ENCODE assay signal across 8 cellular contexts in the genomic region with DNA sequence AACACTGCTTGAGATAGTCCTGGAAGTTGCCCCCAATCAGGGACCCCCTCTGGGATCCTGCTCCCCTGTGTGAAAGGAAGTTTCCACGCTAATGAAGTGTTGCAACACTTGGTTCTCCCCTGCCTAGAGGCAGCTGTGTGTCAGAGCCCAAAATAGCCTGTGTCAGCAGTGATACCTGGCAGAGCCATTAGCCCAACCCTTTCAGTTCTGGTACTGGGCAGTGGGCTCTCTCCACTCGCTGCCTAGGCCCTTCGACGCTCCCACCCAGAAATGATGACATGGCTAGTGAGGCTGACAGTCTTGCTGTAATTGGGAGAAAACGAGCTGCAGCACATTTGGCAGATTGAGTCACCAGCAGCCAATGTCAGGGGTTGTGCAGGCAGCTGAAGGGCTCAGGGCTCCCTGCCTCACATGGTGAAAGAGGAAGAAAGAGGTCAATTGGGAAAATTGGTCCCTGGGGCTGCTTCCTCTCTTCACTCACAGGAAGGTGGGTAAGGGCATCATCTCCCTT. TPM values are rescaled to one million over a fixed set of nuclear protein-coding genes. Genes with fewer than 3 reads are reported as not detected.
A peak's percentile ranks its signal among the peaks of the same experiment; 100 is the strongest.
DNase-seq lines count a peak whose midpoint lies in the region; ATAC-seq, FAIRE-seq and TF ChIP-seq lines count a peak whose summit lies in the region.

No MANE protein-coding gene starts in this region.

- 32% methylated on average over 5 of the region's 5 CpGs for WGBS in K562 (ENCODE audit: insufficient coverage, low coverage, missing lambda C conversion rate)

- H3K79me2 ChIP-seq in K562 (ENCODE audit: control insufficient read depth, insufficient read depth, low read length) = peaks cover 28% of the 10 kb centered on the region

- ATAC-seq in K562 (peak; percentile 6; the same call in 1 of the 3 replicates), GM18861 (IDR thresholded peaks at IDR 0.05; ENCODE audit: unreplicated experiment) (no peak)

- H3K9me3 ChIP-seq in K562 (replicated peaks; ENCODE audit: control insufficient read depth, insufficient read depth, low read depth, low read length) = no peaks in the 10 kb centered on the region

- BruUV-seq in K562 (replicated peaks; lab: Mats Ljungman, UMichigan) = no TSS peak

- TF ChIP-seq POLR2A in K562 (conservative IDR thresholded peaks at IDR 0.05) = no peak

- intact Hi-C loops in K562 (cut with micrococcal nuclease) = loop anchor here (5.0 kb wide), 1 partner anchor 56 kb away; no protein-coding TSS in a partner anchor

- peak overlapping the region; percentile 72; the same call in 2 of the 3 replicates for H3K27ac ChIP-seq in K562 (ENCODE audit: extremely low read depth, low read depth, low read length)

- DNase-seq in AG20443 (ENCODE audit: low spot score) (peak; percentile 46), M059J (ENCODE audit: low read depth) (peak; percentile 40), K562 (ENCODE audit: extremely low read depth in 1 of 4, low spot score in 3 of 4) (peak in 2 of 4 experiments; percentile 7 to 31), medulla oblongata (ENCODE audit: extremely low spot score) (peak; percentile 45), NCI-H2196 treated with DMSO at 0.1 percent for 48 hours (lab: John Stamatoyannopoulos, UW; ENCODE audit: unreplicated experiment) (no peak), epidermal melanocyte (ENCODE audit: insufficient read length, low spot score) (no peak)
- DNase-seq in activated CD8-positive, alpha-beta memory T cell treated with anti-CD3 and anti-CD28 coated beads for 24 hours = no peak

- peak overlapping the region; percentile 97 for H3K4me2 ChIP-seq in K562 (ENCODE audit: insufficient read depth, low read length)

- H3K4me3 ChIP-seq in K562 = peak overlapping the region; percentile 94

- peaks cover 11 to 19% of the 10 kb centered on the region in 2 experiments; a peak in 4 of 5 replicates for H3K4me1 ChIP-seq in K562 (replicated peaks in 1 of 2; ENCODE audit: control insufficient read depth in 2 of 2, insufficient read depth in 2 of 2, low read length in 2 of 2)

- POLR2A ChIA-PET in K562 (lab: Yijun Ruan, JAX) = interaction anchor here (0.6 to 3.5 kb wide), 19 partner anchors 10 to 74 kb away, joined by 3 to 40 read pairs (median 6); a partner anchor contains a TSS

- CTCF ChIA-PET in K562 (lab: Yijun Ruan, JAX; ENCODE audit: low intra/inter-chr PET ratio) = no interaction called here

- no peaks in the 10 kb centered on the region for H3K27me3 ChIP-seq in K562 (ENCODE audit: control insufficient read depth in 2 of 2, insufficient read depth in 2 of 2, low read length in 2 of 2)

- H3K36me3 ChIP-seq in K562 (ENCODE audit: control insufficient read depth, insufficient read depth, low read length) = peaks cover 26% of the 10 kb centered on the region

- peak overlapping the region; percentile 79; the same call in 1 of the 2 replicates for H2AFZ ChIP-seq in K562 (ENCODE audit: low read depth, low read length)

- peaks cover 9% of the 10 kb centered on the region; the same call in 1 of the 2 replicates for H4K20me1 ChIP-seq in K562 (replicated peaks; ENCODE audit: control insufficient read depth, insufficient read depth, low read length)

- TF ChIP-seq EP300 in K562 (IDR thresholded peaks at IDR 0.05; ENCODE audit: low read length) = no peak

- TF ChIP-seq RAD21 in K562 (CRISPR knock-in tag; conservative IDR thresholded peaks at IDR 0.05 in 1 of 2, IDR thresholded peaks at IDR 0.05 in 1 of 2) = no peak

- no peak for TF ChIP-seq CTCF in K562 (IDR thresholded peaks at IDR 0.05 in 2 of 3, conservative IDR thresholded peaks at IDR 0.05 in 1 of 3; ENCODE audit: insufficient read depth in 2 of 3, low read depth in 1 of 3, low read length in 3 of 3)

- in situ Hi-C loops in K562 (cut with MboI) = no loop called here

- no peaks in the 10 kb centered on the region for H3K9me1 ChIP-seq in K562 (ENCODE audit: control insufficient read depth, insufficient read depth, low read length)

- no peak for FAIRE-seq in K562 (lab: Jason Lieb, UNC)

- H3K9ac ChIP-seq in K562 (ENCODE audit: insufficient read depth in 1 of 2, low read depth in 2 of 2, low read length in 2 of 2) = peak overlapping the region; percentile 70 to 90; a peak in 3 of 4 replicates

RNA-seq across cellular contexts. Expression of a gene that starts 1.4 kb away (rescaled TPM):
- total RNA-seq in M059J (2014; rRNA removed; shearing (Covaris generic)) = 23.2 and 30.0 TPM in 2 replicates
- total RNA-seq in K562 (2011; cell fraction: chromatin; rRNA removed; ENCODE audit: low replicate concordance) = 197 and 278 TPM in 2 replicates
- total RNA-seq in K562 (2011; cell fraction: nucleolus; rRNA removed) = 110 and 133 TPM in 2 replicates
- total RNA-seq in K562 (2011; cell fraction: nucleoplasm; rRNA removed) = 134 and 162 TPM in 2 replicates
- total RNA-seq in K562 (2014; rRNA removed) = 24.4 and 36.9 TPM in 2 replicates
- 24.0 and 28.5 TPM in 2 replicates for total RNA-seq in K562 (2014; rRNA removed; fragmentation: Illumina TruSeq; extraction: Trizol)
- total RNA-seq in K562 (2015; rRNA removed; fragmentation: Illumina TruSeq; extraction: Trizol) = 35.3 and 35.8 TPM in 2 replicates
- total RNA-seq in K562 (2021) = 60.2 and 64.7 TPM in 2 replicates
- 18.1 and 26.3 TPM in 2 replicates for polyA plus RNA-seq in K562 (2011; rRNA removed)
- 34.4 and 39.3 TPM in 2 replicates for polyA plus RNA-seq in K562 (2011; cell fraction: cytosol; rRNA removed)
- 182 and 294 TPM in 2 replicates for polyA plus RNA-seq in K562 (2011; cell fraction: nucleus; rRNA removed)
- 55.7 and 62.4 TPM in 2 replicates for polyA plus RNA-seq in K562 (2012)
- 86.9 and 98.3 TPM in 2 replicates for polyA plus RNA-seq in K562 (2014; fragmentation: Illumina TruSeq; extraction: Trizol)
- 10 to 100 TPM; 26.8 to 68.8 TPM for polyA plus RNA-seq in K562 (2014; fragmentation: Nextera tagmentation; extraction: Ambion mirVana)
- 34.4 and 41.1 TPM in 2 replicates for polyA plus RNA-seq in K562 (2014; rRNA removed)
- polyA minus RNA-seq in K562 (2011; rRNA and poly(A)+ RNA removed) = 50.1 and 55.8 TPM in 2 replicates
- 25.8 and 39.4 TPM in 2 replicates for polyA minus RNA-seq in K562 (2011; cell fraction: cytosol; rRNA and poly(A)+ RNA removed)
- 37.7 and 52.9 TPM in 2 replicates for polyA minus RNA-seq in K562 (2011; cell fraction: nucleus; rRNA and poly(A)+ RNA removed)

RNA-seq across cellular contexts. Expression of a gene that starts 14.9 kb away (rescaled TPM):
- 38.7 and 41.7 TPM in 2 replicates for total RNA-seq in M059J (2014; rRNA removed; shearing (Covaris generic))
- 18.9 and 38.1 TPM in 2 replicates for total RNA-seq in K562 (2011; cell fraction: chromatin; rRNA removed; ENCODE audit: low replicate concordance)
- 41.6 and 50.2 TPM in 2 replicates for total RNA-seq in K562 (2011; cell fraction: nucleolus; rRNA removed)
- 24.4 and 29.5 TPM in 2 replicates for total RNA-seq in K562 (2011; cell fraction: nucleoplasm; rRNA removed)
- 27.4 and 34.5 TPM in 2 replicates for total RNA-seq in K562 (2014; rRNA removed)
- 14.3 and 14.7 TPM in 2 replicates for total RNA-seq in K562 (2014; rRNA removed; fragmentation: Illumina TruSeq; extraction: Trizol)
- total RNA-seq in K562 (2015; rRNA removed; fragmentation: Illumina TruSeq; extraction: Trizol) = 22.4 and 22.5 TPM in 2 replicates
- 19.6 and 21.2 TPM in 2 replicates for total RNA-seq in K562 (2021)
- 19.0 and 20.1 TPM in 2 replicates for polyA plus RNA-seq in K562 (2011; rRNA removed)
- 23.3 and 47.6 TPM in 2 replicates for polyA plus RNA-seq in K562 (2011; cell fraction: cytosol; rRNA removed)
- 10.4 and 10.8 TPM in 2 replicates for polyA plus RNA-seq in K562 (2011; cell fraction: nucleus; rRNA removed)
- 16.3 and 16.9 TPM in 2 replicates for polyA plus RNA-seq in K562 (2012)
- polyA plus RNA-seq in K562 (2014; fragmentation: Illumina TruSeq; extraction: Trizol) = 14.6 and 16.0 TPM in 2 replicates
- 10 to 100 TPM in 1 of 2 experiments, 1 to 10 TPM in 1; 5.9 to 15.2 TPM for polyA plus RNA-seq in K562 (2014; fragmentation: Nextera tagmentation; extraction: Ambion mirVana)
- 30.7 and 37.2 TPM in 2 replicates for polyA plus RNA-seq in K562 (2014; rRNA removed)
- 9.6 and 9.7 TPM in 2 replicates for polyA minus RNA-seq in K562 (2011; rRNA and poly(A)+ RNA removed)
- polyA minus RNA-seq in K562 (2011; cell fraction: cytosol; rRNA and poly(A)+ RNA removed) = 6.6 and 9.0 TPM in 2 replicates
- polyA minus RNA-seq in K562 (2011; cell fraction: nucleus; rRNA and poly(A)+ RNA removed) = 14.5 and 18.2 TPM in 2 replicates

RNA-seq across cellular contexts. Expression of a gene that starts 19.5 kb away (rescaled TPM):
- total RNA-seq in M059J (2014; rRNA removed; shearing (Covaris generic)) = 82.1 and 138 TPM in 2 replicates
- 45.1 and 92.4 TPM in 2 replicates for total RNA-seq in K562 (2011; cell fraction: chromatin; rRNA removed; ENCODE audit: low replicate concordance)
- total RNA-seq in K562 (2011; cell fraction: nucleolus; rRNA removed) = 99.0 and 123 TPM in 2 replicates
- total RNA-seq in K562 (2011; cell fraction: nucleoplasm; rRNA removed) = 92.2 and 100 TPM in 2 replicates
- total RNA-seq in K562 (2014; rRNA removed) (30.7 and 60.1 TPM in 2 replicates), K562 (2014; rRNA removed; fragmentation: Illumina TruSeq; extraction: Trizol) (28.0 and 32.0 TPM in 2 replicates), K562 (2015; rRNA removed; fragmentation: Illumina TruSeq; extraction: Trizol) (35.3 and 37.6 TPM in 2 replicates), K562 (2021) (37.0 and 38.1 TPM in 2 replicates)
- polyA plus RNA-seq in K562 (2011; rRNA removed) (27.7 and 35.1 TPM in 2 replicates), K562 (2014; fragmentation: Illumina TruSeq; extraction: Trizol) (52.6 and 53.6 TPM in 2 replicates), K562 (2014; fragmentation: Nextera tagmentation; extraction: Ambion mirVana) (100 to 1,000 TPM in 1 of 2 experiments, 10 to 100 TPM in 1; 88.6 to 105 TPM), K562 (2014; rRNA removed) (32.2 and 34.5 TPM in 2 replicates)
- 75.8 and 127 TPM in 2 replicates for polyA plus RNA-seq in K562 (2011; cell fraction: cytosol; rRNA removed)
- 34.3 and 49.9 TPM in 2 replicates for polyA plus RNA-seq in K562 (2011; cell fraction: nucleus; rRNA removed)
- 36.3 and 42.9 TPM in 2 replicates for polyA plus RNA-seq in K562 (2012)
- polyA minus RNA-seq in K562 (2011; rRNA and poly(A)+ RNA removed) = 26.4 and 38.6 TPM in 2 replicates
- polyA minus RNA-seq in K562 (2011; cell fraction: cytosol; rRNA and poly(A)+ RNA removed) = 27.7 and 64.7 TPM in 2 replicates
- polyA minus RNA-seq in K562 (2011; cell fraction: nucleus; rRNA and poly(A)+ RNA removed) = 15.8 and 20.8 TPM in 2 replicates

RNA-seq across cellular contexts. Expression of a gene that starts 25.2 kb away (rescaled TPM):
- total RNA-seq in M059J (2014; rRNA removed; shearing (Covaris generic)) = 57.2 and 57.5 TPM in 2 replicates
- total RNA-seq in K562 (2011; cell fraction: chromatin; rRNA removed; ENCODE audit: low replicate concordance) = 46.3 and 74.6 TPM in 2 replicates
- total RNA-seq in K562 (2011; cell fraction: nucleolus; rRNA removed) = 33.7 and 41.5 TPM in 2 replicates
- total RNA-seq in K562 (2011; cell fraction: nucleoplasm; rRNA removed) = 38.8 and 41.1 TPM in 2 replicates
- total RNA-seq in K562 (2014; rRNA removed) (24.3 and 28.3 TPM in 2 replicates), K562 (2014; rRNA removed; fragmentation: Illumina TruSeq; extraction: Trizol) (17.2 and 17.4 TPM in 2 replicates), K562 (2015; rRNA removed; fragmentation: Illumina TruSeq; extraction: Trizol) (19.4 TPM in 2 replicates), K562 (2021) (24.8 and 26.9 TPM in 2 replicates)
- polyA plus RNA-seq in K562 (2011; rRNA removed) (28.6 and 34.5 TPM in 2 replicates), K562 (2014; fragmentation: Illumina TruSeq; extraction: Trizol) (27.8 TPM in 2 replicates), K562 (2014; fragmentation: Nextera tagmentation; extraction: Ambion mirVana) (1 to 10 TPM; 2.8 to 3.6 TPM), K562 (2014; rRNA removed) (23.7 and 27.7 TPM in 2 replicates)
- polyA plus RNA-seq in K562 (2011; cell fraction: cytosol; rRNA removed) = 35.9 and 38.3 TPM in 2 replicates
- 30.2 and 48.1 TPM in 2 replicates for polyA plus RNA-seq in K562 (2011; cell fraction: nucleus; rRNA removed)
- polyA plus RNA-seq in K562 (2012) = 22.3 and 69.5 TPM in 2 replicates
- polyA minus RNA-seq in K562 (2011; rRNA and poly(A)+ RNA removed) = 36.3 and 40.4 TPM in 2 replicates
- polyA minus RNA-seq in K562 (2011; cell fraction: cytosol; rRNA and poly(A)+ RNA removed) = 14.2 and 15.6 TPM in 2 replicates
- 18.3 and 23.7 TPM in 2 replicates for polyA minus RNA-seq in K562 (2011; cell fraction: nucleus; rRNA and poly(A)+ RNA removed)

RNA-seq across cellular contexts. Expression of a gene that starts 26.0 kb away (rescaled TPM):
- not detected in 2 replicates for total RNA-seq in M059J (2014; rRNA removed; shearing (Covaris generic))
- total RNA-seq in K562 (2011; cell fraction: chromatin; rRNA removed; ENCODE audit: low replicate concordance) = 0.93 TPM in 1 of 2 replicates, not detected in the other
- total RNA-seq in K562 (2011; cell fraction: nucleolus; rRNA removed) = 2.0 TPM in 1 of 2 replicates, not detected in the other
- 1.2 TPM in 1 of 2 replicates, not detected in the other for total RNA-seq in K562 (2011; cell fraction: nucleoplasm; rRNA removed)
- not detected in 2 replicates for total RNA-seq in K562 (2014; rRNA removed)
- not detected in 2 replicates for total RNA-seq in K562 (2014; rRNA removed; fragmentation: Illumina TruSeq; extraction: Trizol)
- not detected in 2 replicates for total RNA-seq in K562 (2015; rRNA removed; fragmentation: Illumina TruSeq; extraction: Trizol)
- not detected in 2 replicates for total RNA-seq in K562 (2021)
- not detected in 2 replicates for polyA plus RNA-seq in K562 (2011; rRNA removed)
- polyA plus RNA-seq in K562 (2011; cell fraction: cytosol; rRNA removed) = not detected in 2 replicates
- polyA plus RNA-seq in K562 (2011; cell fraction: nucleus; rRNA removed) = not detected in 2 replicates
- polyA plus RNA-seq in K562 (2012) = not detected in 2 replicates
- not detected in 2 replicates for polyA plus RNA-seq in K562 (2014; fragmentation: Illumina TruSeq; extraction: Trizol)
- polyA plus RNA-seq in K562 (2014; fragmentation: Nextera tagmentation; extraction: Ambion mirVana) = not detected
- not detected in 2 replicates for polyA plus RNA-seq in K562 (2014; rRNA removed)
- polyA minus RNA-seq in K562 (2011; rRNA and poly(A)+ RNA removed) = not detected in 2 replicates
- not detected in 2 replicates for polyA minus RNA-seq in K562 (2011; cell fraction: cytosol; rRNA and poly(A)+ RNA removed)
- polyA minus RNA-seq in K562 (2011; cell fraction: nucleus; rRNA and poly(A)+ RNA removed) = not detected in 2 replicates

Comparison
In these comparisons a context has a peak if more than half of its experiments do, and no peak if none do; other contexts are left out.
1. DNase-seq: peak in AG20443 (single experiment), M059J (single experiment) and medulla oblongata (single experiment); none in NCI-H2196 treated with DMSO at 0.1 percent for 48 hours (single experiment), epidermal melanocyte (single experiment) and activated CD8-positive, alpha-beta memory T cell treated with anti-CD3 and anti-CD28 coated beads for 24 hours (single experiment).